ENCODE assay signal across 10 cellular contexts in the genomic region with DNA sequence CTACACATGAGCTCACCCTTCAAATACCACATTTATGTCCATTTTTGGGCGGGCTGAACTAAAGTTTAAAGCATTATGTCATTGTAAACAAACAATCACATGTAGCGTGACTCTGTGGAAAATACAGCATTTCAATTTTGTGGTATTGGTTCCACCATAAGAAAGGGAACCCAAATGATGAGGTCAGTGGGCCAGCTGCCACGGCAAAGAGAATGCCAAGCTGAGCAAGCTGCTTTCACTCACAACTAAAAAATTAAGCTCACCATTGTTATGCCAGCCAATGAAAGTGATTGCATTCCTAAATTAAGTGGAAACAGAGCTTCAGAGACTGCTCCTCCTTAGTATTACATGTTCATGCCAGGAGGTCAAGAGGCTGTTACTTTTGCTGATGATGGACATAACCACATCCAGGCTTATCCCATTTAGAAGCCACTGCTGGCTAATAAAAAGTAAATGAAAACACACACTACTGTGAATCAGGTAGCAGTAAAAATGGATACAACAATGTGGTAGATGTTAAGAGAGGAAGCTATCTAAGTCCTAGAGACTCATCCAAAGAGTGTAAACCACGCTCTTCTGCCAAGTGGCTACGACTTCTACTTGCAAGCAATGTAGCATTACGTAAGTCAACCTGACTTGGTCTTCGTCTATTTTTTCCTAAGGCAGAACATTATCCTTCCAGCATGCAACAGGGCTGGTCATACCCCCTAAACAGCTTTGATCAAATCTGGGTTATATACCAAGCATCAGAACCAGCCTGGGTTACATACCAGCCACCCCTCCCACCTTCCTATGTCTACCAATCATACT.
DNase-seq lines count a peak whose midpoint lies in the region; ATAC-seq and TF ChIP-seq lines count a peak whose summit lies in the region.
"Had no signal": no experiment of that assay in that cellular context is flagged by ENCODE, and none has a peak within 500 bp of the region (broad histone marks: within the 10 kb centered on the region; RNA-seq: fewer than 3 reads in every experiment).

No MANE protein-coding gene starts in this region.

- H3K4me3 ChIP-seq in BJ (ENCODE audit: low read depth, low read length): no peak overlapping the region
- no peak overlapping the region for H3K4me3 ChIP-seq in astrocyte of the cerebellum (ENCODE audit: low read depth, low read length)
- H3K4me3 ChIP-seq: pancreas had no signal

- H3K36me3 Mint-ChIP-seq in naive B cell: peaks cover 35 to 37% of the 10 kb centered on the region in 2 donors

- H3K27me3 Mint-ChIP-seq in naive B cell: no peaks in the 10 kb centered on the region
- H3K27me3 Mint-ChIP-seq: activated CD4-positive, alpha-beta memory T cell treated with anti-CD3 and anti-CD28 coated beads for 36 hours had no signal

- in situ Hi-C loops in astrocyte of the cerebellum (cut with HindIII; ENCODE audit: low sequenced_read_pairs): no loop called here

- POLR2A ChIA-PET in BJ (lab: Charles Lee): no interaction called here

- H3K4me3 Mint-ChIP-seq in naive B cell: peak overlapping the region in 5 of 8 donors; percentile 25 to 63 (median 44)
- H3K4me3 Mint-ChIP-seq: activated CD4-positive, alpha-beta memory T cell treated with anti-CD3 and anti-CD28 coated beads for 36 hours had no signal

- no peaks in the 10 kb centered on the region for H3K36me3 ChIP-seq in BJ (ENCODE audit: control insufficient read depth, insufficient read depth, low read length)
- H3K36me3 ChIP-seq: pancreas had no signal

- H3K9me3 Mint-ChIP-seq in naive B cell: peaks cover 0 to 3% (median 0%) of the 10 kb centered on the region in 7 donors

- H3K27ac Mint-ChIP-seq in naive B cell: peak overlapping the region in 5 of 6 donors; percentile 70 to 89 (median 84)
- H3K27ac Mint-ChIP-seq: activated CD4-positive, alpha-beta memory T cell treated with anti-CD3 and anti-CD28 coated beads for 36 hours had no signal

- TF ChIP-seq CTCF in BJ (IDR thresholded peaks at IDR 0.05; ENCODE audit: insufficient read depth, low read depth, low read length) (no peak), astrocyte of the cerebellum (IDR thresholded peaks at IDR 0.05; ENCODE audit: low read depth, low read length, missing control alignments) (no peak)

- DNase-seq in BJ (ENCODE audit: low read depth) (peak; percentile 85), MV-4-11 (lab: John Stamatoyannopoulos, UW) (peak; percentile 72), astrocyte of the cerebellum (ENCODE audit: low read depth) (peak; percentile 97), naive B cell (no peak), NCI-H1105 treated with DMSO at 0.1 percent for 48 hours (lab: John Stamatoyannopoulos, UW) (no peak)
- no peak for DNase-seq in activated CD4-positive, alpha-beta T cell treated with anti-CD3 and anti-CD28 coated beads, Interleukin-2, amount 50 U/mL, for 4 hours
- DNase-seq: activated CD4-positive, alpha-beta memory T cell treated with anti-CD3 and anti-CD28 coated beads for 36 hours; pancreas had no signal

- peaks cover 12% of the 10 kb centered on the region for H3K27me3 ChIP-seq in BJ (ENCODE audit: control insufficient read depth, insufficient read depth, low read length)
- H3K27me3 ChIP-seq: pancreas had no signal

- H3K4me1 Mint-ChIP-seq in naive B cell: peaks cover 47 to 78% (median 75%) of the 10 kb centered on the region in 3 donors

- no peak for ATAC-seq in naive B cell (ENCODE audit: low read depth in 2 of 2)
- ATAC-seq in HG02938 (IDR thresholded peaks at IDR 0.05; ENCODE audit: unreplicated experiment): no peak
- ATAC-seq in HG03520 (IDR thresholded peaks at IDR 0.05; ENCODE audit: unreplicated experiment): no peak

- CTCF ChIA-PET in BJ (lab: Yijun Ruan, JAX): interaction anchor here (1.2 to 2.7 kb wide), 2 partner anchors 28 to 34 kb away, joined by 3 to 5 read pairs; no protein-coding TSS in a partner anchor

Comparison
In these comparisons a context has a peak if more than half of its experiments do, and no peak if none do; other contexts are left out.
1. DNase-seq: peak in BJ (single experiment), MV-4-11 (single experiment) and astrocyte of the cerebellum (single experiment); none in naive B cell (single experiment), NCI-H1105 treated with DMSO at 0.1 percent for 48 hours (single experiment) and activated CD4-positive, alpha-beta T cell treated with anti-CD3 and anti-CD28 coated beads, Interleukin-2, amount 50 U/mL, for 4 hours (0 of 2).